Comparison of ENCODE assay signal across 21 cellular contexts in the genomic region with DNA sequence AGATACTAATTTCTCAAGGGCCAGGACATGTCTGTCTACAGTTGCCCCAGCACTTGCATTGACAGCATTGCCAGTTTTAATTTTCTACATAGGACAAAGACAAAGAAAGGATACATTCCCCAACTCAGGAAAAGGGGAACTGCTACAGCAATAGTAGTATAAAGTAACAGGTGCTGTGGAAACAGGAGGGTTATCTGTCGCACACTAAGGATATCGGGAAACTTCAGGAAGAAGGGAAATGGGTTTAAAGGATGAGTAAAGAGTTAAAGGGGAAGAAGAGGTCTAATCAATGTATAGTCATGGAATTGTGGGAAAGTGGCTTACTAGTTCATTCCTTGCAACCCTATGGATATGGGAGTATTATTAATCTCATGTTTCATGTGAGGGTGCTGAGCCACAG. TPM values are rescaled to one million over a fixed set of nuclear protein-coding genes. Genes with fewer than 3 reads are reported as not detected.
"Had no signal": no experiment of that assay in that cellular context is flagged by ENCODE, and none has a peak within 500 bp of the region (broad histone marks: within the 10 kb centered on the region; RNA-seq: fewer than 3 reads in every experiment).

No MANE protein-coding gene starts in this region.

- H3K9me3 ChIP-seq: neutrophil, SK-N-SH, vagina had no signal

- DNase-seq: activated CD4-positive, alpha-beta T cell treated with anti-CD3 and anti-CD28 coated beads, Interleukin-2, amount 50 U/mL, for 4 hours; activated CD4-positive, CD25-positive, alpha-beta regulatory T cell treated with anti-CD3 and anti-CD28 coated beads, Interleukin-2, amount 50 U/mL, for 72 hours; activated naive CD4-positive, alpha-beta T cell; activated naive CD8-positive, alpha-beta T cell treated with anti-CD3 and anti-CD28 coated beads, Interleukin-2, amount 10 ng/mL, durations not matched to agents 7 days and 5 days; erythroblast; foreskin melanocyte; head of caudate nucleus; hypothalamus; SK-N-SH; stimulated activated CD4-positive, alpha-beta T cell treated with anti-CD3 and anti-CD28 coated beads, Interleukin-2, amount 100 ng/mL, for 48 hours; stimulated activated CD8-positive, alpha-beta memory T cell treated with anti-CD3 and anti-CD28 coated beads, Interleukin-4, amount 100 ng/mL, for 48 hours; stimulated activated naive B cell treated with anti-CD40 and anti-IgM and Interleukin-4, amounts not matched to agents 10 μg/mL and 1 μg/mL and 100 μg/mL, for 72 hours; trophoblast cell had no signal

- H3K4me2 ChIP-seq: SK-N-SH had no signal

- H3K9ac ChIP-seq: SK-N-SH had no signal

- FAIRE-seq: endometrium had no signal

- H3K27me3 ChIP-seq: neutrophil, vagina had no signal

- H3K9me3 Mint-ChIP-seq: activated naive CD8-positive, alpha-beta T cell treated with anti-CD3 and anti-CD28 coated beads, Interleukin-2, amount 10 ng/mL, durations not matched to agents 7 days and 5 days; activated T-helper 2 cell treated with anti-CD3 and anti-CD28 coated beads, Interferon-gamma antibody, Interleukin-2, Interleukin-4, amounts not matched to agents 10 μg/mL and 5 μg/mL and 100 μg/mL, durations not matched to agents 14 hours and 24 hours and 36 hours; nephron; stimulated activated naive B cell treated with anti-CD40 and anti-IgM and Interleukin-4, amounts not matched to agents 10 μg/mL and 1 μg/mL and 100 μg/mL, for 72 hours had no signal

- H3K27ac ChIP-seq: neutrophil, vagina, VCaP had no signal

- H3K27ac Mint-ChIP-seq: activated naive CD8-positive, alpha-beta T cell treated with anti-CD3 and anti-CD28 coated beads, Interleukin-2, amount 10 ng/mL, durations not matched to agents 7 days and 5 days; stimulated activated naive B cell treated with anti-CD40 and anti-IgM and Interleukin-4, amounts not matched to agents 10 μg/mL and 1 μg/mL and 100 μg/mL, for 72 hours had no signal

- H3K4me3 Mint-ChIP-seq: activated naive CD8-positive, alpha-beta T cell treated with anti-CD3 and anti-CD28 coated beads, Interleukin-2, amount 10 ng/mL, durations not matched to agents 7 days and 5 days; nephron; stimulated activated naive B cell treated with anti-CD40 and anti-IgM and Interleukin-4, amounts not matched to agents 10 μg/mL and 1 μg/mL and 100 μg/mL, for 72 hours had no signal

- H3K27me3 Mint-ChIP-seq: activated naive CD8-positive, alpha-beta T cell treated with anti-CD3 and anti-CD28 coated beads, Interleukin-2, amount 10 ng/mL, durations not matched to agents 7 days and 5 days; stimulated activated naive B cell treated with anti-CD40 and anti-IgM and Interleukin-4, amounts not matched to agents 10 μg/mL and 1 μg/mL and 100 μg/mL, for 72 hours had no signal

- H3K4me3 ChIP-seq: vagina had no signal

- ATAC-seq: sciatic nerve; stimulated activated naive B cell treated with anti-CD40 and anti-IgM and Interleukin-4, amounts not matched to agents 10 μg/mL and 1 μg/mL and 100 μg/mL, for 72 hours had no signal

- H3K4me1 Mint-ChIP-seq: stimulated activated naive B cell treated with anti-CD40 and anti-IgM and Interleukin-4, amounts not matched to agents 10 μg/mL and 1 μg/mL and 100 μg/mL, for 72 hours had no signal

RNA-seq across cellular contexts. Expression of gene SYNC, which starts 16.2 kb away (rescaled TPM):
- total RNA-seq: activated naive CD8-positive, alpha-beta T cell treated with anti-CD3 and anti-CD28 coated beads, Interleukin-2, amount 10 ng/mL, durations not matched to agents 7 days and 5 days; activated T-helper 2 cell treated with anti-CD3 and anti-CD28 coated beads, Interferon-gamma antibody, Interleukin-2, Interleukin-4, amounts not matched to agents 10 μg/mL and 5 μg/mL and 100 μg/mL, durations not matched to agents 14 hours and 24 hours and 36 hours; T-helper 2 cell treated with Interferon-gamma antibody and Interleukin-4, amounts not matched to agents 100 ng/mL and 5 ng/mL, for 36 hours had no signal
